ENCODE assay signal across 3 cellular contexts in the genomic region with DNA sequence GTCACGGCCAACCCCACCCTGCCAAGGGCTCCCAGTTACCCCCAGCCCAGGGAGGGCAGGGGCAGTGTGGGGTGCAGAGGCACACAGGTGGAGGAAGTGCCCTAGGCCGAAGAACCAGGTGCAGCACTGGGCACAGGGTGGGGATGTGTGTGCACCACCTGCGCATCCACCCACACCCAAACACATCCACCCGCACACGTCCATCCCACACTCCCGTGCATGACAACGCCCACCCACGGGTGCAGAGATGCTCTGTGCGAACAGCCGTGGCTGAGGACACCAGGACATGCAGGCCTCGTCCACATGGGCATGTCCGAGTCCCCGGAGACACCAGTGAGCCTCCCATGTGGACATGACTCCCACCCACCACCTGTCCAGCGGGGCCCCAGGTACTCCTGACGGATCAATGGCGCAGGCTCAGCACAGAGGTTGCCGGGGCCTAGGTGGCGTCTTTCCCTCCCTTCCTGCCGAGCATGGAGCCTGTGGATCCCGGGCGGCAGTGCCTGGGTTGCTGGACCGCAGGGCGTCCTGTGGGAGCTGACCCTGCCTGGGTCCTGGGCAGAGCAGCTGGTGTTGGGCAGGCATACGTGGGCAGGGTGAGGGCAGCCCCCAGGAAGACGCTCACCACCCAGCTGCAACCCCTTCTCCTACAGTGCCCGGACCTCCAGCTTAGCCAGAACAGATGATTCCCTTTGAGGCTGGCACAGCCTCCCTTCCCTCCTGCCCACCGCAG.
A peak's percentile ranks its signal among the peaks of the same experiment; 100 is the strongest.
TF ChIP-seq lines count a peak whose summit lies in the region.

No MANE protein-coding gene starts in this region.

TF ChIP-seq in HepG2, 621 proteins besides CTCF, POLR2A, EP300 and RAD21:
- TF ChIP-seq ZNF12 (CRISPR knock-in tag; IDR thresholded peaks at IDR 0.05): no peak
- TF ChIP-seq POLR2G (IDR thresholded peaks at IDR 0.05; ENCODE audit: low read depth, low read length): 0 out of 2 replicates have a peak, but pooled peaks have one; percentile 32
- TF ChIP-seq, protein P1, sequence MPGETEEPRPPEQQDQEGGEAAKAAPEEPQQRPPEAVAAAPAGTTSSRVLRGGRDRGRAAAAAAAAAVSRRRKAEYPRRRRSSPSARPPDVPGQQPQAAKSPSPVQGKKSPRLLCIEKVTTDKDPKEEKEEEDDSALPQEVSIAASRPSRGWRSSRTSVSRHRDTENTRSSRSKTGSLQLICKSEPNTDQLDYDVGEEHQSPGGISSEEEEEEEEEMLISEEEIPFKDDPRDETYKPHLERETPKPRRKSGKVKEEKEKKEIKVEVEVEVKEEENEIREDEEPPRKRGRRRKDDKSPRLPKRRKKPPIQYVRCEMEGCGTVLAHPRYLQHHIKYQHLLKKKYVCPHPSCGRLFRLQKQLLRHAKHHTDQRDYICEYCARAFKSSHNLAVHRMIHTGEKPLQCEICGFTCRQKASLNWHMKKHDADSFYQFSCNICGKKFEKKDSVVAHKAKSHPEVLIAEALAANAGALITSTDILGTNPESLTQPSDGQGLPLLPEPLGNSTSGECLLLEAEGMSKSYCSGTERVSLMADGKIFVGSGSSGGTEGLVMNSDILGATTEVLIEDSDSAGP (CRISPR knock-in tag; IDR thresholded peaks at IDR 0.05; ENCODE audit: borderline replicate concordance): 0 out of 2 replicates have a peak, but pooled peaks have one; percentile 19
- TF ChIP-seq RBM22 (optimal IDR thresholded peaks at IDR 0.05; ENCODE audit: low read length): peak; percentile 49
- TF ChIP-seq AGO2 (optimal IDR thresholded peaks at IDR 0.05; ENCODE audit: low read depth, low read length): peak; percentile 90
- no peak for TF ChIP-seq HNF4G (IDR thresholded peaks at IDR 0.05; ENCODE audit: borderline replicate concordance, low read depth, low read length)
- TF ChIP-seq HNF4G (CRISPR knock-in tag; IDR thresholded peaks at IDR 0.05; ENCODE audit: borderline replicate concordance, low read depth): no peak
- TF ChIP-seq, protein P2, sequence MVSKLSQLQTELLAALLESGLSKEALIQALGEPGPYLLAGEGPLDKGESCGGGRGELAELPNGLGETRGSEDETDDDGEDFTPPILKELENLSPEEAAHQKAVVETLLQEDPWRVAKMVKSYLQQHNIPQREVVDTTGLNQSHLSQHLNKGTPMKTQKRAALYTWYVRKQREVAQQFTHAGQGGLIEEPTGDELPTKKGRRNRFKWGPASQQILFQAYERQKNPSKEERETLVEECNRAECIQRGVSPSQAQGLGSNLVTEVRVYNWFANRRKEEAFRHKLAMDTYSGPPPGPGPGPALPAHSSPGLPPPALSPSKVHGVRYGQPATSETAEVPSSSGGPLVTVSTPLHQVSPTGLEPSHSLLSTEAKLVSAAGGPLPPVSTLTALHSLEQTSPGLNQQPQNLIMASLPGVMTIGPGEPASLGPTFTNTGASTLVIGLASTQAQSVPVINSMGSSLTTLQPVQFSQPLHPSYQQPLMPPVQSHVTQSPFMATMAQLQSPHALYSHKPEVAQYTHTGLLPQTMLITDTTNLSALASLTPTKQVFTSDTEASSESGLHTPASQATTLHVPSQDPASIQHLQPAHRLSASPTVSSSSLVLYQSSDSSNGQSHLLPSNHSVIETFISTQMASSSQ (IDR thresholded peaks at IDR 0.05; ENCODE audit: low read depth): no peak
- TF ChIP-seq, protein P2 (CRISPR knock-in tag; IDR thresholded peaks at IDR 0.05; ENCODE audit: borderline replicate concordance): no peak
- TF ChIP-seq HNRNPK (IDR thresholded peaks at IDR 0.05; ENCODE audit: low read depth, low read length, poor library complexity, severe bottlenecking): no peak
TF ChIP-seq in HepG2: peak in this region for 4.

TF ChIP-seq in IMR-90, 13 proteins besides CTCF, POLR2A, EP300 and RAD21:
- TF ChIP-seq SMC3 (IDR thresholded peaks at IDR 0.05; ENCODE audit: low read depth, low read length) (no peak), CEBPB (IDR thresholded peaks at IDR 0.05; ENCODE audit: low read depth, low read length) (no peak), NFE2L2 (IDR thresholded peaks at IDR 0.05; ENCODE audit: low read depth, low read length) (no peak)

TF ChIP-seq in WTC11, 78 proteins besides CTCF, POLR2A, EP300 and RAD21:
- TF ChIP-seq ESRRA (CRISPR knock-in tag; IDR thresholded peaks at IDR 0.05; ENCODE audit: borderline replicate concordance) (no peak), ZMAT4 (CRISPR knock-in tag; IDR thresholded peaks at IDR 0.05) (no peak), ZSCAN18 (CRISPR knock-in tag; IDR thresholded peaks at IDR 0.05) (no peak)
